In the genomic region with DNA sequence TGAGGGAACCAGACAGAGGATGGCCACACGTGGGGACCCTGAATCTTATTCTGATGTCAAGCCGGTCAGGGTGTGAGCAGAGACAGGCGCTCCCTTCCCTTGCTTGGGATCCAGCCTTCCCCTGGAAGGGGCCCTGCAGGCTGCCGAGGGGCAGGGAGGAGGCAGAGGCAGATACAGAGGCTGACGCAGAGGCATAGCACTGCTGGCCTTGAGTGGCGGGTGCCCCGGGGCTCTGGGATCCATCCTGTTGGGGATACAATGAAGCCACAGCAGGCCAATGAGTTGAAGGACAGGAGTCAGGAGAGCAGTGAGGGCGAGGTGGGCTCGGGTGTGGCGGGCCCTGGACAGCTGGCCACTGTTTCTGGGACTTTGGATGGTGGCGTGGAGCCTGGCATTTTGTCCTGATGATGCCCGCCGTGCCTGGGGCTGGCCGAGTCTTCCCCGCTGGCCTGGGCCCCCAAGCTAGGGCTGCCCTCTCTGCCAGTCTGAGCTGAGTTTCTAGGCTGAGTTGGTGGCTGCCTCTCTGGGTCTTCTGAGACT, we compare ENCODE assay signal across 31 cellular contexts.
DNase-seq lines count a peak whose midpoint lies in the region; ATAC-seq and TF ChIP-seq lines count a peak whose summit lies in the region.
"Had no signal": no experiment of that assay in that cellular context is flagged by ENCODE, and none has a peak within 500 bp of the region (broad histone marks: within the 10 kb centered on the region; RNA-seq: fewer than 3 reads in every experiment).

No MANE protein-coding gene starts in this region.

- ATAC-seq in Panc1: no peak
- ATAC-seq: activated CD4-positive, CD25-positive, alpha-beta regulatory T cell treated with anti-CD3 and anti-CD28 coated beads, Interleukin-2, amount 50 U/mL, for 24 hours; naive thymus-derived CD8-positive, alpha-beta T cell; stimulated activated naive B cell treated with anti-CD40 and anti-IgM and Interleukin-4, amounts not matched to agents 10 μg/mL and 1 μg/mL and 100 μg/mL, for 72 hours had no signal

- H3K14ac ChIP-seq in mesenchymal stem cell (ENCODE audit: low read length in 2 of 2): no peak overlapping the region

- in situ Hi-C loops in Panc1 (cut with HindIII; ENCODE audit: low pct_unique_long_range_greater_than_20kb, low sequenced_read_pairs): no loop called here

- H3K4me1 ChIP-seq in Caco-2: peaks cover 30% of the 10 kb centered on the region
- peaks cover 30% of the 10 kb centered on the region for H3K4me1 ChIP-seq in Panc1 (ENCODE audit: control insufficient read depth, insufficient read depth, low read length)
- H3K4me1 ChIP-seq in mesenchymal stem cell (ENCODE audit: control insufficient read depth, insufficient read depth, low read depth, low read length): peaks cover 44% of the 10 kb centered on the region
- peaks cover 0 to 64% (median 43%) of the 10 kb centered on the region in 4 donors for H3K4me1 ChIP-seq in sigmoid colon
- H3K4me1 ChIP-seq: colonic mucosa had no signal

- H3K9ac ChIP-seq in mesenchymal stem cell (ENCODE audit: low read length): no peak overlapping the region

- H2BK5ac ChIP-seq in mesenchymal stem cell (ENCODE audit: low read depth, low read length, poor library complexity, severe bottlenecking): no peak overlapping the region

- POLR2A ChIA-PET in Caco-2 (lab: Charles Lee): no interaction called here
- POLR2A ChIA-PET in Panc1 (lab: Charles Lee): no interaction called here

- DNase-seq in Caco-2: no peak
- DNase-seq in Panc1 (ENCODE audit: low read depth, low spot score): no peak
- no peak for DNase-seq in mesenchymal stem cell
- DNase-seq in sigmoid colon: no peak
- DNase-seq in DMS53 treated with DMSO at 0.1 percent for 48 hours (lab: John Stamatoyannopoulos, UW; ENCODE audit: unreplicated experiment): no peak
- DNase-seq in NCI-H526 (lab: John Stamatoyannopoulos, UW): no peak
- no peak for DNase-seq in NCI-H69 (lab: John Stamatoyannopoulos, UW)
- DNase-seq in medulla oblongata (ENCODE audit: extremely low spot score): no peak
- DNase-seq: activated CD4-positive, alpha-beta memory T cell treated with anti-CD3 and anti-CD28 coated beads for 36 hours; activated CD8-positive, alpha-beta memory T cell treated with anti-CD3 and anti-CD28 coated beads, Interleukin-2, amount 50 U/mL, for 4 hours; activated naive CD4-positive, alpha-beta T cell treated with anti-CD3 and anti-CD28 coated beads for 36 hours; adrenal gland; Calu3; colonic mucosa; DND-41; esophagus squamous epithelium; foreskin melanocyte; immature natural killer cell; naive thymus-derived CD8-positive, alpha-beta T cell; NCI-H1694; NCI-H2171; NCI-H524 treated with DMSO at 0.1 percent for 48 hours; ovary; stimulated activated CD4-positive, alpha-beta T cell treated with anti-CD3 and anti-CD28 coated beads, Interleukin-15, amount 100 ng/mL, for 24 hours; stimulated activated naive B cell treated with anti-CD40 and anti-IgM and Interleukin-4, amounts not matched to agents 10 μg/mL and 1 μg/mL and 100 μg/mL, for 72 hours; uterus had no signal

- H3K27ac ChIP-seq in Panc1 (ENCODE audit: low read length) (0 out of 2 replicates have a peak overlapping the region, but pooled peaks have one; percentile 12), mesenchymal stem cell (ENCODE audit: low read length, poor library complexity, severe bottlenecking) (no peak overlapping the region), sigmoid colon (peak overlapping the region in 3 of 4 donors; percentile 74 to 87 (median 79))
- H3K27ac ChIP-seq: C4-2B, colonic mucosa, HL-60, ovary, SK-N-MC, uterus had no signal

- peak overlapping the region in 1 of 2 experiments; percentile 24 for H3K18ac ChIP-seq in mesenchymal stem cell (ENCODE audit: low read depth in 1 of 2, low read length in 2 of 2)

- CTCF ChIA-PET in Caco-2 (lab: Charles Lee) (no interaction called here), Panc1 (lab: Charles Lee) (no interaction called here)

- H3K36me3 ChIP-seq in Caco-2 (ENCODE audit: control insufficient read depth, insufficient read depth, low read length) (no peaks in the 10 kb centered on the region), Panc1 (ENCODE audit: control insufficient read depth, insufficient read depth, low read length) (no peaks in the 10 kb centered on the region), mesenchymal stem cell (ENCODE audit: control insufficient read depth in 1 of 2, insufficient read depth in 2 of 2, low read depth in 1 of 2, low read length in 2 of 2) (no peaks in the 10 kb centered on the region), sigmoid colon (no peaks in the 10 kb centered on the region)
- H3K36me3 ChIP-seq: adrenal gland, colonic mucosa, esophagus squamous epithelium, ovary, uterus had no signal

- no peak overlapping the region for H3K4me3 Mint-ChIP-seq in Caco-2 (ENCODE audit: unreplicated experiment)
- H3K4me3 Mint-ChIP-seq: activated CD4-positive, alpha-beta memory T cell treated with anti-CD3 and anti-CD28 coated beads for 36 hours; activated naive CD4-positive, alpha-beta T cell treated with anti-CD3 and anti-CD28 coated beads for 36 hours; activated T-helper 1 cell treated with anti-CD3 and anti-CD28 coated beads, Interleukin-12 subunit alpha, Interleukin-12 subunit beta, Interleukin-2, Interleukin-4 antibody, amounts not matched to agents 30 ng/mL and 10 ng/mL and 1 ng/mL, durations not matched to agents 14 hours and 24 hours and 36 hours; immature natural killer cell; naive thymus-derived CD8-positive, alpha-beta T cell; stimulated activated naive B cell treated with anti-CD40 and anti-IgM and Interleukin-4, amounts not matched to agents 10 μg/mL and 1 μg/mL and 100 μg/mL, for 72 hours had no signal

- H3K9me3 ChIP-seq in Caco-2 (no peaks in the 10 kb centered on the region), Panc1 (ENCODE audit: control insufficient read depth, insufficient read depth, low read depth, low read length) (no peaks in the 10 kb centered on the region), mesenchymal stem cell (ENCODE audit: control insufficient read depth, low read length) (no peaks in the 10 kb centered on the region), sigmoid colon (no peaks in the 10 kb centered on the region)
- H3K9me3 ChIP-seq: adrenal gland, colonic mucosa, esophagus squamous epithelium, ovary, uterus had no signal

- H3K4me2 ChIP-seq in mesenchymal stem cell (ENCODE audit: low read length, poor library complexity, severe bottlenecking): no peak overlapping the region

- no peaks in the 10 kb centered on the region for H3K27me3 Mint-ChIP-seq in Caco-2 (ENCODE audit: insufficient read depth, unreplicated experiment)

- no peak overlapping the region for H2BK120ac ChIP-seq in mesenchymal stem cell (ENCODE audit: low read depth, low read length)

- peak overlapping the region; percentile 65 for H2AK5ac ChIP-seq in mesenchymal stem cell (ENCODE audit: low read length, severe bottlenecking)

- TF ChIP-seq CTCF in Caco-2 (IDR thresholded peaks at IDR 0.05; ENCODE audit: insufficient read depth in 1 of 2, low read depth in 1 of 2, low read length in 1 of 2, severe bottlenecking in 1 of 2, unreplicated experiment in 1 of 2) (no peak), Panc1 (IDR thresholded peaks at IDR 0.05) (no peak), sigmoid colon (IDR thresholded peaks at IDR 0.05) (no peak)

- no peak overlapping the region for H4K8ac ChIP-seq in mesenchymal stem cell (ENCODE audit: low read length)

- H3K4me3 ChIP-seq in Caco-2 (ENCODE audit: low read depth, low read length): no peak overlapping the region
- no peak overlapping the region for H3K4me3 ChIP-seq in Panc1 (ENCODE audit: low read depth in 2 of 2, low read length in 2 of 2)
- no peak overlapping the region for H3K4me3 ChIP-seq in mesenchymal stem cell (ENCODE audit: insufficient read depth in 1 of 2, low read depth in 1 of 2, low read length in 2 of 2)
- no peak overlapping the region for H3K4me3 ChIP-seq in sigmoid colon
- H3K4me3 ChIP-seq: adrenal gland, colonic mucosa, esophagus squamous epithelium, ovary, SK-N-MC, uterus had no signal

- H3K79me1 ChIP-seq in mesenchymal stem cell (replicated peaks; ENCODE audit: low read length, poor library complexity, severe bottlenecking): no peaks in the 10 kb centered on the region

- H3K27me3 ChIP-seq in Caco-2 (replicated peaks; ENCODE audit: control insufficient read depth, insufficient read depth, low read length) (no peaks in the 10 kb centered on the region), Panc1 (ENCODE audit: control insufficient read depth, insufficient read depth, low read length) (no peaks in the 10 kb centered on the region), mesenchymal stem cell (ENCODE audit: control insufficient read depth in 1 of 2, insufficient read depth in 1 of 2, low read length in 2 of 2) (peaks cover under 1 to 3% of the 10 kb centered on the region in 2 experiments), sigmoid colon (no peaks in the 10 kb centered on the region)
- H3K27me3 ChIP-seq: adrenal gland, colonic mucosa, ovary, uterus had no signal

- peak overlapping the region; percentile 36 for H3K27ac Mint-ChIP-seq in Caco-2 (ENCODE audit: unreplicated experiment)
- H3K27ac Mint-ChIP-seq: activated CD4-positive, alpha-beta memory T cell treated with anti-CD3 and anti-CD28 coated beads for 36 hours; activated naive CD4-positive, alpha-beta T cell treated with anti-CD3 and anti-CD28 coated beads for 36 hours; activated T-helper 1 cell treated with anti-CD3 and anti-CD28 coated beads, Interleukin-12 subunit alpha, Interleukin-12 subunit beta, Interleukin-2, Interleukin-4 antibody, amounts not matched to agents 30 ng/mL and 10 ng/mL and 1 ng/mL, durations not matched to agents 14 hours and 24 hours and 36 hours; immature natural killer cell; naive thymus-derived CD8-positive, alpha-beta T cell; stimulated activated naive B cell treated with anti-CD40 and anti-IgM and Interleukin-4, amounts not matched to agents 10 μg/mL and 1 μg/mL and 100 μg/mL, for 72 hours had no signal

- no peak for TF ChIP-seq POLR2A in sigmoid colon (IDR thresholded peaks at IDR 0.05)

- no peaks in the 10 kb centered on the region for H3K36me3 Mint-ChIP-seq in Caco-2 (ENCODE audit: insufficient read depth, unreplicated experiment)
- H3K36me3 Mint-ChIP-seq: activated CD4-positive, alpha-beta memory T cell treated with anti-CD3 and anti-CD28 coated beads for 36 hours; immature natural killer cell; naive thymus-derived CD8-positive, alpha-beta T cell; stimulated activated naive B cell treated with anti-CD40 and anti-IgM and Interleukin-4, amounts not matched to agents 10 μg/mL and 1 μg/mL and 100 μg/mL, for 72 hours had no signal

- WGBS in mesenchymal stem cell: 77% methylated on average over 15 of the region's 15 CpGs
- WGBS in sigmoid colon, 2 donors: 76 to 85% methylated on average over 15 of the region's 15 CpGs

- intact Hi-C loops in Caco-2 (cut with micrococcal nuclease; ENCODE audit: unreplicated experiment): no loop called here
- intact Hi-C loops in Panc1 (cut with micrococcal nuclease; ENCODE audit: unreplicated experiment): no loop called here
- intact Hi-C loops in sigmoid colon (cut with DNase I): loop anchor here (5.0 kb wide), 2 partner anchors 66 to 119 kb away; a partner anchor contains a TSS

- H3K4ac ChIP-seq in mesenchymal stem cell (ENCODE audit: low read depth in 1 of 2, low read length in 2 of 2): peak overlapping the region in 1 of 2 experiments; percentile 13

- H3K4me1 Mint-ChIP-seq in Caco-2 (ENCODE audit: low read depth, unreplicated experiment): no peaks in the 10 kb centered on the region
- H3K4me1 Mint-ChIP-seq: immature natural killer cell; stimulated activated naive B cell treated with anti-CD40 and anti-IgM and Interleukin-4, amounts not matched to agents 10 μg/mL and 1 μg/mL and 100 μg/mL, for 72 hours had no signal

- BruUV-seq in Caco-2 (replicated peaks; lab: Mats Ljungman, UMichigan) (no TSS peak), Panc1 (replicated peaks; lab: Mats Ljungman, UMichigan) (no TSS peak)

- TF ChIP-seq EP300 in sigmoid colon (IDR thresholded peaks at IDR 0.05): no peak

- H3K9me3 Mint-ChIP-seq in Caco-2 (ENCODE audit: unreplicated experiment): no peaks in the 10 kb centered on the region
- H3K9me3 Mint-ChIP-seq: activated CD4-positive, alpha-beta memory T cell treated with anti-CD3 and anti-CD28 coated beads for 36 hours; activated naive CD4-positive, alpha-beta T cell treated with anti-CD3 and anti-CD28 coated beads for 36 hours; activated T-helper 1 cell treated with anti-CD3 and anti-CD28 coated beads, Interleukin-12 subunit alpha, Interleukin-12 subunit beta, Interleukin-2, Interleukin-4 antibody, amounts not matched to agents 30 ng/mL and 10 ng/mL and 1 ng/mL, durations not matched to agents 14 hours and 24 hours and 36 hours; naive thymus-derived CD8-positive, alpha-beta T cell; stimulated activated naive B cell treated with anti-CD40 and anti-IgM and Interleukin-4, amounts not matched to agents 10 μg/mL and 1 μg/mL and 100 μg/mL, for 72 hours had no signal

- H2BK15ac ChIP-seq in mesenchymal stem cell (ENCODE audit: low read depth, poor library complexity, severe bottlenecking): peak overlapping the region; percentile 26

- no peak overlapping the region for H2AFZ ChIP-seq in mesenchymal stem cell (ENCODE audit: low read depth, low read length)

- peak overlapping the region; percentile 62 to 65 for H2BK12ac ChIP-seq in mesenchymal stem cell (ENCODE audit: low read length in 2 of 2)

- peak overlapping the region; percentile 60 for H4K91ac ChIP-seq in mesenchymal stem cell (ENCODE audit: low read length)

- no peak overlapping the region for H3K23ac ChIP-seq in mesenchymal stem cell (ENCODE audit: low read length in 2 of 2)
